In genomic region chr19:5889288-5889971, GRCh38 we compare ENCODE assay signal across 17 cellular contexts. TPM values are rescaled to one million over a fixed set of nuclear protein-coding genes. Genes with fewer than 3 reads are reported as not detected.
DNase-seq lines count a peak whose midpoint lies in the region; ATAC-seq and TF ChIP-seq lines count a peak whose summit lies in the region.
"Had no signal": no experiment of that assay in that cellular context is flagged by ENCODE, and none has a peak within 500 bp of the region (broad histone marks: within the 10 kb centered on the region; RNA-seq: fewer than 3 reads in every experiment).

No MANE protein-coding gene starts in this region.

- no peak overlapping the region for H2AFZ ChIP-seq in Karpas-422 (ENCODE audit: low read length)

- no peaks in the 10 kb centered on the region for H3K9me2 ChIP-seq in Karpas-422 (replicated peaks; ENCODE audit: insufficient read depth, low read length)

- no peak overlapping the region for H3K9ac ChIP-seq in Karpas-422 (ENCODE audit: low read length)

- H3K4me3 ChIP-seq in Karpas-422 (ENCODE audit: low read length) = no peak overlapping the region
- H3K4me3 ChIP-seq: lower lobe of right lung, thoracic aorta had no signal

- no peaks in the 10 kb centered on the region for H3K9me3 ChIP-seq in Karpas-422 (ENCODE audit: low read length)
- H3K9me3 ChIP-seq: lower lobe of right lung, thoracic aorta had no signal

- H3K27ac ChIP-seq in Karpas-422 (ENCODE audit: low read length) = no peak overlapping the region
- H3K27ac ChIP-seq: lower lobe of right lung, thoracic aorta had no signal

- H4K20me1 ChIP-seq in Karpas-422 (ENCODE audit: insufficient read depth, low read depth, low read length) = peaks cover 5% of the 10 kb centered on the region; the same call in 1 of the 2 replicates

- no peaks in the 10 kb centered on the region for H3K4me1 ChIP-seq in Karpas-422 (ENCODE audit: low read length)
- H3K4me1 ChIP-seq: lower lobe of right lung had no signal

- no peaks in the 10 kb centered on the region for H3K36me3 ChIP-seq in Karpas-422 (ENCODE audit: insufficient read depth, low read length)
- H3K36me3 ChIP-seq: thoracic aorta had no signal

- DNase-seq in AG20443 (ENCODE audit: low spot score) = peak; percentile 27
- peak; percentile 38 for DNase-seq in Karpas-422
- DNase-seq in iPS-NIHi11 (ENCODE audit: low spot score) = peak; percentile 20
- DNase-seq in GM20000 (ENCODE audit: low spot score) = no peak
- DNase-seq in NCI-H524 (lab: John Stamatoyannopoulos, UW) = no peak
- DNase-seq: activated CD4-positive, alpha-beta memory T cell treated with anti-CD3 and anti-CD28 coated beads for 36 hours; activated T-cell treated with anti-CD3 and anti-CD28 coated beads, Interleukin-2, amount 50 U/mL, for 72 hours; central memory CD4-positive, alpha-beta T cell; endodermal cell; lower lobe of right lung; naive thymus-derived CD8-positive, alpha-beta T cell; NCI-H1436; retina had no signal

- no peak for TF ChIP-seq CTCF in GM20000 (IDR thresholded peaks at IDR 0.05; ENCODE audit: extremely low read depth, missing control alignments)

- no peak for ATAC-seq in GM18867 (IDR thresholded peaks at IDR 0.05; ENCODE audit: unreplicated experiment)
- ATAC-seq: activated T-cell treated with anti-CD3 and anti-CD28 coated beads, Interleukin-2, amount 50 U/mL, for 72 hours; lower lobe of right lung; naive thymus-derived CD8-positive, alpha-beta T cell had no signal

- H3K4me2 ChIP-seq in Karpas-422 (ENCODE audit: low read depth, low read length, poor library complexity, severe bottlenecking) = no peak overlapping the region

- no peaks in the 10 kb centered on the region for H3K79me2 ChIP-seq in Karpas-422 (ENCODE audit: low read length)

- no peaks in the 10 kb centered on the region for H3K27me3 ChIP-seq in Karpas-422 (ENCODE audit: low read length)

RNA-seq across cellular contexts. Expression of gene NDUFA11, which starts 14.2 kb away (rescaled TPM):
- 217 and 384 TPM in 2 replicates for total RNA-seq in Karpas-422 (2014; rRNA removed; shearing (Covaris generic); ENCODE audit: low replicate concordance)

RNA-seq across cellular contexts. Expression of gene VMAC, which starts 15.2 kb away (rescaled TPM):
- total RNA-seq in Karpas-422 (2014; rRNA removed; shearing (Covaris generic); ENCODE audit: low replicate concordance) = 8.9 and 19.8 TPM in 2 replicates

RNA-seq across cellular contexts. Expression of gene FUT5, which starts 19.1 kb away (rescaled TPM):
- total RNA-seq in Karpas-422 (2014; rRNA removed; shearing (Covaris generic); ENCODE audit: low replicate concordance) = not detected in 2 replicates
- total RNA-seq: LHCN-M2, lower lobe of right lung, NCI-H460, thoracic aorta had no signal

RNA-seq across cellular contexts. Expression of gene CAPS, which starts 24.6 kb away (rescaled TPM):
- 3.8 and 17.8 TPM in 2 replicates for total RNA-seq in Karpas-422 (2014; rRNA removed; shearing (Covaris generic); ENCODE audit: low replicate concordance)

RNA-seq across cellular contexts. Expression of gene FUT3, which starts 38.2 kb away (rescaled TPM):
- total RNA-seq in Karpas-422 (2014; rRNA removed; shearing (Covaris generic); ENCODE audit: low replicate concordance) = not detected in 2 replicates
- total RNA-seq: activated CD4-positive, alpha-beta memory T cell treated with anti-CD3 and anti-CD28 coated beads for 36 hours; LHCN-M2; NCI-H460; thoracic aorta had no signal

Comparison
In these comparisons a context has a peak if more than half of its experiments do, and no peak if none do; other contexts are left out.
1. DNase-seq: peak in AG20443 (single experiment), Karpas-422 (single experiment) and iPS-NIHi11 (single experiment); none in GM20000 (single experiment) and NCI-H524 (0 of 2).